In the genomic region with DNA sequence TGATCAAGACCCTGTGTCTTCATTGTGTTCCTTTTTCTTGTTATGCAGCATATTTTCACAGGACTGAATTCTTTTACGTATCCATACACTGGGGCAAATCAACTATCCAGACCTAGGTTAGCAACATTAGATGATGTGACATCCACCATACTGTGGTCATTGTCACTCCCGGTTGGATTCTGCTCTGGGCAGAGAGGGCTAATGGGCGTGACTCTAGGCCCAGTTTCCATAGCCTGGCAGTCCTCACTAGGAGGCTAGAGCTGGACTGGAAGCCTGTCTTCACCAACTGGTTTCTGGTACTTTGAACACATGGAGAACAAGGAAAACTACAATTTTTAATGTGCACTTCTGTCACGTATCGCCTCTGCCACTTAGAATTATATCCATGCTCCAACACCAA, we compare ENCODE assay signal across 13 cellular contexts.
"Had no signal": no experiment of that assay in that cellular context is flagged by ENCODE, and none has a peak within 500 bp of the region (broad histone marks: within the 10 kb centered on the region; RNA-seq: fewer than 3 reads in every experiment).

No MANE protein-coding gene starts in this region.

- H2AFZ ChIP-seq: parathyroid adenoma had no signal

- ATAC-seq: natural killer cell; stimulated activated naive CD8-positive, alpha-beta T cell treated with anti-CD3 and anti-CD28 coated beads, Interleukin-15, amount 100 ng/mL, for 72 hours had no signal

- H3K9ac ChIP-seq: parathyroid adenoma had no signal

- H3K4me3 ChIP-seq: dorsolateral prefrontal cortex, testis had no signal

- DNase-seq: activated B cell treated with CpG ODN at 0.5 μM for 24 hours; activated CD4-positive, alpha-beta memory T cell treated with anti-CD3 and anti-CD28 coated beads for 36 hours; activated CD4-positive, alpha-beta T cell treated with anti-CD3 and anti-CD28 coated beads for 4 hours; amniotic stem cell; central memory CD4-positive, alpha-beta T cell; dorsolateral prefrontal cortex; foreskin melanocyte; head of caudate nucleus; natural killer cell; stimulated activated naive CD8-positive, alpha-beta T cell treated with anti-CD3 and anti-CD28 coated beads, Interleukin-15, amount 100 ng/mL, for 72 hours; testis had no signal

- H3K9me3 ChIP-seq: neutrophil, testis had no signal

- H3K79me2 ChIP-seq: parathyroid adenoma had no signal

- H3K27ac ChIP-seq: dorsolateral prefrontal cortex, neutrophil, parathyroid adenoma had no signal

- H3K36me3 ChIP-seq: neutrophil had no signal

- H3K27me3 ChIP-seq: dorsolateral prefrontal cortex, neutrophil, testis had no signal
